Comparison of ENCODE assay signal across 15 cellular contexts in the genomic region with DNA sequence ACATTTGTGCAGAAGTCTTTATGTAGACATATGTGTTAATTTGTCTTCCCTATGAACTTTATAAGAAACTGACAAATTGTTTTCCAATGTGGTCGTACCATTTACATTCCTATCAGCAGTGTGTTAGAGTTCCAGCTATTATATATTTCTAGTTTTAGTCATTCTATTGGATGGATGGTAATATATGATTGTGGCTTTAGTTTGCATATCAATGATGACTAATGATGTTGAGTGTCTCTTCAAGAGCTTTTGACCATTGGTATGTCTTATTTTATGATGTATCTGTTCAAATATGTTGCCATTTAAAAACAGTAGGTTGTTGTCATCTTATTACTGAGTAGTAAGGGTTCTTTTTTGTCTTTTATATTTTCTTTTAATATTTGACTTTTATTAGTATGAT. TPM values are rescaled to one million over a fixed set of nuclear protein-coding genes. Genes with fewer than 3 reads are reported as not detected.
DNase-seq lines count a peak whose midpoint lies in the region; ATAC-seq and TF ChIP-seq lines count a peak whose summit lies in the region.
"Had no signal": no experiment of that assay in that cellular context is flagged by ENCODE, and none has a peak within 500 bp of the region (broad histone marks: within the 10 kb centered on the region; RNA-seq: fewer than 3 reads in every experiment).

No MANE protein-coding gene starts in this region.

- H3K4me3 ChIP-seq in fibroblast of villous mesenchyme (ENCODE audit: low read depth, low read length): no peak overlapping the region
- H3K4me3 ChIP-seq in uterus: no peak overlapping the region

- H3K27me3 ChIP-seq in uterus: no peaks in the 10 kb centered on the region

- TF ChIP-seq CTCF in fibroblast of villous mesenchyme (IDR thresholded peaks at IDR 0.05; ENCODE audit: insufficient read depth, low read depth, low read length): no peak
- TF ChIP-seq CTCF in uterus (IDR thresholded peaks at IDR 0.05): no peak

- no peaks in the 10 kb centered on the region for H3K36me3 ChIP-seq in uterus

- no peak overlapping the region for H3K27ac ChIP-seq in uterus

- intact Hi-C loops in uterus (cut with DNase I; ENCODE audit: low total_unique reads): no loop called here

- TF ChIP-seq POLR2A in uterus (IDR thresholded peaks at IDR 0.05): no peak

- ATAC-seq in SK-N-SH treated with all-trans-retinoic acid at 6 μM for 48 hours: peak; percentile 23; the same call in 2 of the 3 replicates
- ATAC-seq in GM21390 (IDR thresholded peaks at IDR 0.05; ENCODE audit: unreplicated experiment): no peak

- DNase-seq in AG08396 (ENCODE audit: low spot score): peak; percentile 50
- peak; percentile 89 for DNase-seq in HCEC 1CT
- DNase-seq in fibroblast of villous mesenchyme (ENCODE audit: low read depth): peak; percentile 20
- no peak for DNase-seq in hypothalamus (lab: John Stamatoyannopoulos, UW)
- no peak for DNase-seq in uterus
- DNase-seq in H4 (ENCODE audit: low spot score): no peak
- DNase-seq: 8988T, C1 segment of cervical spinal cord, DMS79 treated with DMSO at 0.1 percent for 48 hours, Kasumi-1, NCI-H187, NCI-H526 treated with DMSO at 0.1 percent for 48 hours, SHP77 treated with DMSO at 0.1 percent for 48 hours had no signal

- H3K9me3 ChIP-seq in uterus: no peaks in the 10 kb centered on the region

- H3K4me1 ChIP-seq in uterus: no peaks in the 10 kb centered on the region

TF ChIP-seq in SK-N-SH treated with all-trans-retinoic acid at 6 μM for 48 hours, 23 proteins besides CTCF, POLR2A, EP300 and RAD21:
- TF ChIP-seq ISL1 (CRISPR knock-in tag; IDR thresholded peaks at IDR 0.05) (0 out of 2 replicates have a peak, but pooled peaks have one; percentile 20), CREB5 (CRISPR knock-in tag; IDR thresholded peaks at IDR 0.05; ENCODE audit: low read depth) (no peak)

RNA-seq across cellular contexts. Expression of gene ZNF326, which starts 16.1 kb away (rescaled TPM):
- total RNA-seq in fibroblast of villous mesenchyme: 9.3 and 12.1 TPM in 2 replicates
- 10 to 100 TPM in 3 of 4 donors, 1 to 10 TPM in 1; 6.7 to 43.3 (median 24.1) TPM for total RNA-seq in uterus
- total RNA-seq in H4 (2014; rRNA removed; shearing (Covaris generic)): 3.2 and 5.7 TPM in 2 replicates

Comparison
In these comparisons a context has a peak if more than half of its experiments do, and no peak if none do; other contexts are left out.
1. DNase-seq: peak in AG08396 (single experiment), HCEC 1CT (single experiment) and fibroblast of villous mesenchyme (single experiment); none in hypothalamus (0 of 51), uterus (0 of 2) and H4 (single experiment).